9 cellular contexts compared by ENCODE assay signal in genomic region chr9:33065157-33066076, GRCh38. TPM values are rescaled to one million over a fixed set of nuclear protein-coding genes. Genes with fewer than 3 reads are reported as not detected.
DNase-seq lines count a peak whose midpoint lies in the region; ATAC-seq and TF ChIP-seq lines count a peak whose summit lies in the region.
"Had no signal": no experiment of that assay in that cellular context is flagged by ENCODE, and none has a peak within 500 bp of the region (broad histone marks: within the 10 kb centered on the region; RNA-seq: fewer than 3 reads in every experiment).

No MANE protein-coding gene starts in this region.

- no peak overlapping the region for H2BK15ac ChIP-seq in mesendoderm (replicated peaks; ENCODE audit: low read depth)

- no peaks in the 10 kb centered on the region for H3K27me3 ChIP-seq in mesendoderm (ENCODE audit: insufficient read depth, low read length, poor library complexity)

- no peaks in the 10 kb centered on the region for H3K4me1 ChIP-seq in mesendoderm (ENCODE audit: control insufficient read depth, low read depth, low read length)

- H3K23ac ChIP-seq in mesendoderm (ENCODE audit: low read length) = no peak overlapping the region

- H3K9ac ChIP-seq in mesendoderm (ENCODE audit: low read length) = no peak overlapping the region

- peaks cover 59% of the 10 kb centered on the region for H3K36me3 Mint-ChIP-seq in activated CD8-positive, alpha-beta T cell treated with anti-CD3 and anti-CD28 coated beads, Interleukin-2, amount 10 ng/mL, durations not matched to agents 7 days and 5 days (ENCODE audit: low read depth)

- H4K5ac ChIP-seq in mesendoderm (ENCODE audit: low read length) = no peak overlapping the region

- peaks cover 14% of the 10 kb centered on the region for H3K4me1 Mint-ChIP-seq in activated CD8-positive, alpha-beta T cell treated with anti-CD3 and anti-CD28 coated beads, Interleukin-2, amount 10 ng/mL, durations not matched to agents 7 days and 5 days (ENCODE audit: low read depth)

- no peak overlapping the region for H2BK120ac ChIP-seq in mesendoderm (ENCODE audit: low read depth, low read length)

- H3K4ac ChIP-seq in mesendoderm (ENCODE audit: low read depth, low read length) = no peak overlapping the region

- POLR2A ChIA-PET in activated CD8-positive, alpha-beta T cell treated with anti-CD3 and anti-CD28 coated beads, Interleukin-2, amount 10 ng/mL, durations not matched to agents 7 days and 5 days (lab: Charles Lee) = interaction anchor here (0.7 to 1.1 kb wide), 4 partner anchors 40 to 225 kb away, joined by 3 to 5 read pairs (median 3); partner anchors contain the start of genes DNAJA1 and NFX1

- H3K36me3 ChIP-seq in mesendoderm (ENCODE audit: control insufficient read depth, insufficient read depth, low read length) = peaks cover 8% of the 10 kb centered on the region

- no peak overlapping the region for H4K8ac ChIP-seq in mesendoderm (ENCODE audit: low read depth, low read length)

- DNase-seq in GM20000 (ENCODE audit: low spot score) = peak; percentile 48
- DNase-seq in activated CD8-positive, alpha-beta T cell treated with anti-CD3 and anti-CD28 coated beads, Interleukin-2, amount 10 ng/mL, durations not matched to agents 7 days and 5 days = no peak
- no peak for DNase-seq in EL
- DNase-seq in amniotic stem cell (lab: John Stamatoyannopoulos, UW) = no peak
- DNase-seq in NCI-H2227 (lab: John Stamatoyannopoulos, UW; ENCODE audit: unreplicated experiment) = no peak
- no peak for DNase-seq in mesendoderm

- H3K56ac ChIP-seq in mesendoderm (ENCODE audit: low read length) = no peak overlapping the region

- H3K4me3 ChIP-seq in mesendoderm (ENCODE audit: low read length) = no peak overlapping the region

- H3K4me2 ChIP-seq in mesendoderm (ENCODE audit: low read length) = no peak overlapping the region

- no peaks in the 10 kb centered on the region for H3K27me3 Mint-ChIP-seq in activated CD8-positive, alpha-beta T cell treated with anti-CD3 and anti-CD28 coated beads, Interleukin-2, amount 10 ng/mL, durations not matched to agents 7 days and 5 days (ENCODE audit: low read depth)

- H3K18ac ChIP-seq in mesendoderm (ENCODE audit: low read length) = no peak overlapping the region

- TF ChIP-seq CTCF in GM20000 (IDR thresholded peaks at IDR 0.05; ENCODE audit: extremely low read depth, missing control alignments) = no peak

- H3K9me3 Mint-ChIP-seq in activated CD8-positive, alpha-beta T cell treated with anti-CD3 and anti-CD28 coated beads, Interleukin-2, amount 10 ng/mL, durations not matched to agents 7 days and 5 days (ENCODE audit: insufficient read depth) = no peaks in the 10 kb centered on the region

- H3K79me1 ChIP-seq in mesendoderm (ENCODE audit: low read length) = no peaks in the 10 kb centered on the region

- H3K27ac ChIP-seq in mesendoderm (ENCODE audit: low read depth, low read length) = no peak overlapping the region

- H3K27ac Mint-ChIP-seq in activated CD8-positive, alpha-beta T cell treated with anti-CD3 and anti-CD28 coated beads, Interleukin-2, amount 10 ng/mL, durations not matched to agents 7 days and 5 days = peak overlapping the region; percentile 64

- no peak overlapping the region for H2BK5ac ChIP-seq in mesendoderm (ENCODE audit: low read length)

- ATAC-seq in GM18502 (IDR thresholded peaks at IDR 0.05; ENCODE audit: poor library complexity, unreplicated experiment) = peak; percentile 87
- ATAC-seq in HG03159 (IDR thresholded peaks at IDR 0.05; ENCODE audit: unreplicated experiment) = peak; percentile 76
- peak; percentile 41 for ATAC-seq in activated CD8-positive, alpha-beta T cell treated with anti-CD3 and anti-CD28 coated beads, Interleukin-2, amount 10 ng/mL, durations not matched to agents 7 days and 5 days
- ATAC-seq: sciatic nerve had no signal

- no CpG with 5 or more reads among the region's 5 CpGs for WGBS in mesendoderm (ENCODE audit: extremely low coverage, insufficient coverage, low lambda C conversion rate)

- H3K4me3 Mint-ChIP-seq in activated CD8-positive, alpha-beta T cell treated with anti-CD3 and anti-CD28 coated beads, Interleukin-2, amount 10 ng/mL, durations not matched to agents 7 days and 5 days = no peak overlapping the region

- CTCF ChIA-PET in activated CD8-positive, alpha-beta T cell treated with anti-CD3 and anti-CD28 coated beads, Interleukin-2, amount 10 ng/mL, durations not matched to agents 7 days and 5 days (lab: Charles Lee) = no interaction called here

- no peaks in the 10 kb centered on the region for H3K79me2 ChIP-seq in mesendoderm (ENCODE audit: control insufficient read depth, insufficient read depth, low read length)

- no peak overlapping the region for H2AK5ac ChIP-seq in mesendoderm (ENCODE audit: low read length)

RNA-seq across cellular contexts. Expression of gene SMU1, which starts 11.1 kb away (rescaled TPM):
- 10 to 100 TPM; 21.7 to 22.6 TPM for total RNA-seq in activated CD8-positive, alpha-beta T cell treated with anti-CD3 and anti-CD28 coated beads, Interleukin-2, amount 10 ng/mL, durations not matched to agents 7 days and 5 days
- polyA plus RNA-seq in mesendoderm (2013, experiment 1 of 2) = 15.3 TPM
- polyA plus RNA-seq in mesendoderm (2013, experiment 2 of 2) = 15.4 TPM

RNA-seq across cellular contexts. Expression of gene DNAJA1, which starts 40.3 kb away (rescaled TPM):
- total RNA-seq in activated CD8-positive, alpha-beta T cell treated with anti-CD3 and anti-CD28 coated beads, Interleukin-2, amount 10 ng/mL, durations not matched to agents 7 days and 5 days = 100 to 1,000 TPM; 158 to 159 TPM
- polyA plus RNA-seq in mesendoderm (2013, experiment 1 of 2) = 230 TPM
- 230 TPM for polyA plus RNA-seq in mesendoderm (2013, experiment 2 of 2)
